8 cellular contexts compared by ENCODE assay signal in the genomic region with DNA sequence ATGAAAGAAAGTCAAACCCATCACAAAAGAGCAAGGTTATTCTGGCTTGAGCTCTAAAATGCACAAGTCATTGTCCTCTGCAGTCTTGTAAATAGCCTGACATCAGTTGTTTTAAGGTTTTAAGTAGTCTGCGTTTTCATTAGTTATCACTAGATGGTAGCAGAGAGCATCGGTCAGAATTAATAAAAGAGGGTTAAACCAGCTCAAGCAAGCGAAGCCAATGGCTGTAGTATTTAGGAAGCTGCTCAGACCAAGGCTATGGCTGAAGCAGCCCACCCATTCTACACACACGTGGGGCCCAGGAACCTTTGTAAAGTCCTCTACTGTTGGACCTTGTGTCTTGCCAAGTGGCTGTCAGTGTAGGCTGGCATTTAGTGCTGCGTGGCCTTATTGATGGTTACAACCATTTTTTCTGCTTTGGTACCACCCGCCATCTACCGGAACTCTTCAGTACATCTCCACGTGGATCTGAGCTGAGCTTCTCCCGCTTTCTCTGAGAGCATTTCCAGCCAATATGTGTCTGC. TPM values are rescaled to one million over a fixed set of nuclear protein-coding genes. Genes with fewer than 3 reads are reported as not detected.
DNase-seq lines count a peak whose midpoint lies in the region; ATAC-seq, FAIRE-seq and TF ChIP-seq lines count a peak whose summit lies in the region.

No MANE protein-coding gene starts in this region.

- H3K27ac Mint-ChIP-seq in central memory CD8-positive, alpha-beta T cell (ENCODE audit: low read depth): peak overlapping the region; percentile 6

- H3K27ac ChIP-seq in OCI-LY1 (ENCODE audit: low read depth, low read length, poor library complexity, severe bottlenecking) (no peak overlapping the region), HepG2 (ENCODE audit: extremely low read length, insufficient read depth, low read length) (no peak overlapping the region), upper lobe of right lung (no peak overlapping the region)

- H3K4me2 ChIP-seq in OCI-LY1 (ENCODE audit: low read length): no peak overlapping the region
- H3K4me2 ChIP-seq in HepG2 (ENCODE audit: low read depth, low read length): peak overlapping the region; percentile 59

- H3K9me3 Mint-ChIP-seq in central memory CD8-positive, alpha-beta T cell: no peaks in the 10 kb centered on the region

- POLR2A ChIA-PET in HepG2 (lab: Yijun Ruan, JAX): interaction anchor here (1.0 to 3.0 kb wide), 7 partner anchors 13 to 66 kb away, joined by 3 to 20 read pairs (median 10); partner anchors contain the start of genes ZNF556 and ZNF57

- H3K4me3 Mint-ChIP-seq in central memory CD8-positive, alpha-beta T cell: no peak overlapping the region

- no peaks in the 10 kb centered on the region for H3K9me2 ChIP-seq in OCI-LY1 (ENCODE audit: low read depth, low read length)

- TF ChIP-seq EP300 in HepG2 (IDR thresholded peaks at IDR 0.05; ENCODE audit: low read depth in 2 of 2, low read length in 2 of 2) (no peak), HepG2 (CRISPR knock-in tag; IDR thresholded peaks at IDR 0.05; ENCODE audit: borderline replicate concordance) (no peak)

- H3K4me1 ChIP-seq in OCI-LY1 (ENCODE audit: insufficient read depth, low read length, severe bottlenecking) (no peaks in the 10 kb centered on the region), HepG2 (ENCODE audit: insufficient read depth, low read length) (peaks cover 14% of the 10 kb centered on the region), upper lobe of right lung (peaks cover 4% of the 10 kb centered on the region)

- 17% methylated on average over 9 of the region's 9 CpGs for WGBS in HepG2 (ENCODE audit: low lambda C conversion rate)

- no peak for TF ChIP-seq POLR2A in HepG2 (IDR thresholded peaks at IDR 0.05; ENCODE audit: insufficient read depth in 1 of 2, low read depth in 2 of 2, low read length in 2 of 2)

- H3F3A ChIP-seq in OCI-LY1 (ENCODE audit: insufficient read depth, low read length): no peaks in the 10 kb centered on the region

- H3K27me3 ChIP-seq in OCI-LY1 (ENCODE audit: insufficient read depth, low read length) (no peaks in the 10 kb centered on the region; the same call in 1 of the 2 replicates), HepG2 (ENCODE audit: control insufficient read depth in 1 of 2, insufficient read depth in 2 of 2, low read length in 2 of 2) (no peaks in the 10 kb centered on the region), upper lobe of right lung (no peaks in the 10 kb centered on the region)

- no peaks in the 10 kb centered on the region for H3K27me3 Mint-ChIP-seq in central memory CD8-positive, alpha-beta T cell

- CTCF ChIA-PET in HepG2 (lab: Yijun Ruan, JAX; ENCODE audit: low intra/inter-chr PET ratio, low total read pairs): interaction anchor here (1.3 to 1.6 kb wide), 2 partner anchors 63 to 239 kb away, joined by 4 to 7 read pairs; no protein-coding TSS in a partner anchor

- H2AFZ ChIP-seq in OCI-LY1 (ENCODE audit: low read length): no peak overlapping the region
- no peak overlapping the region for H2AFZ ChIP-seq in HepG2 (ENCODE audit: low read length)

- H3K79me2 ChIP-seq in OCI-LY1 (ENCODE audit: insufficient read depth, low read length) (no peaks in the 10 kb centered on the region), HepG2 (ENCODE audit: insufficient read depth, low read length) (no peaks in the 10 kb centered on the region)

- in situ Hi-C loops in KBM-7 (cut with MboI; ENCODE audit: low pct_unique_long_range_greater_than_20kb, low sequenced_read_pairs): no loop called here
- in situ Hi-C loops in HepG2 (cut with HindIII; ENCODE audit: extremely low pct_ligation_motif_present, low pct_unique_long_range_greater_than_20kb): loop anchor here (10.0 kb wide), 1 partner anchor 233 kb away; no protein-coding TSS in a partner anchor

- peak; percentile 52 for TF ChIP-seq RAD21 in HepG2 (CRISPR knock-in tag; IDR thresholded peaks at IDR 0.05)

- intact Hi-C loops in HepG2 (cut with micrococcal nuclease; ENCODE audit: unreplicated experiment) (loop anchor here (1.0 kb wide), 1 partner anchor 56 kb away; no protein-coding TSS in a partner anchor), upper lobe of right lung (cut with DNase I) (no loop called here)

- H3K36me3 ChIP-seq in OCI-LY1 (ENCODE audit: insufficient read depth, low read length) (no peaks in the 10 kb centered on the region), HepG2 (replicated peaks in 1 of 2; ENCODE audit: control insufficient read depth in 1 of 2, insufficient read depth in 2 of 2, low read length in 2 of 2) (no peaks in the 10 kb centered on the region), upper lobe of right lung (no peaks in the 10 kb centered on the region)

- H3K4me1 Mint-ChIP-seq in central memory CD8-positive, alpha-beta T cell: peaks cover 6% of the 10 kb centered on the region

- DNase-seq in NCI-H510A treated with DMSO at 0.1 percent for 48 hours (lab: John Stamatoyannopoulos, UW): peak; percentile 82
- DNase-seq in NCI-H510A (lab: John Stamatoyannopoulos, UW): no peak
- DNase-seq in KBM-7: peak; percentile 79
- DNase-seq in central memory CD8-positive, alpha-beta T cell (ENCODE audit: low spot score in 2 of 2): no peak
- peak; percentile 76 for DNase-seq in HepG2 (ENCODE audit: low spot score)
- DNase-seq in upper lobe of right lung: no peak
- DNase-seq in activated CD8-positive, alpha-beta memory T cell treated with anti-CD3 and anti-CD28 coated beads, Interleukin-2, amount 50 U/mL, for 4 hours: no peak

- H3K9me3 ChIP-seq in OCI-LY1 (ENCODE audit: low read length): no peaks in the 10 kb centered on the region
- H3K9me3 ChIP-seq in HepG2 (ENCODE audit: low read length): no peaks in the 10 kb centered on the region
- H3K9me3 ChIP-seq in upper lobe of right lung: no peaks in the 10 kb centered on the region

- H3K4me3 ChIP-seq in OCI-LY1 (ENCODE audit: low read depth, low read length, poor library complexity, severe bottlenecking) (no peak overlapping the region), HepG2 (replicated peaks in 1 of 3; ENCODE audit: insufficient read depth in 1 of 3, low read depth in 2 of 3, low read length in 3 of 3) (no peak overlapping the region; a peak in 1 of 6 replicates), upper lobe of right lung (no peak overlapping the region)

- peaks cover 2% of the 10 kb centered on the region for H3K36me3 Mint-ChIP-seq in central memory CD8-positive, alpha-beta T cell (ENCODE audit: insufficient read depth)

- BruUV-seq in HepG2 (replicated peaks; lab: Mats Ljungman, UMichigan): no TSS peak

- no peak overlapping the region for H3K9ac ChIP-seq in OCI-LY1 (ENCODE audit: low read length)
- no peak overlapping the region for H3K9ac ChIP-seq in HepG2 (ENCODE audit: insufficient read depth, low read depth, low read length)

- no peak for ATAC-seq in central memory CD8-positive, alpha-beta T cell (replicated peaks; ENCODE audit: extremely low read depth, poor library complexity, severe bottlenecking)
- ATAC-seq in HepG2: peak; percentile 69
- ATAC-seq in upper lobe of right lung: peak; percentile 94

- peak; percentile 64 for FAIRE-seq in HepG2 (lab: Jason Lieb, UNC)

- no peaks in the 10 kb centered on the region for H4K20me1 ChIP-seq in OCI-LY1 (ENCODE audit: insufficient read depth, low read length)
- no peaks in the 10 kb centered on the region for H4K20me1 ChIP-seq in HepG2 (ENCODE audit: insufficient read depth, low read length)

- TF ChIP-seq CTCF in OCI-LY1 (IDR thresholded peaks at IDR 0.05; ENCODE audit: low read length): peak; percentile 47
- TF ChIP-seq CTCF in HepG2 (CRISPR knock-in tag; IDR thresholded peaks at IDR 0.05): peak; percentile 72
- TF ChIP-seq CTCF in upper lobe of right lung (IDR thresholded peaks at IDR 0.05): peak; percentile 68

RNA-seq across cellular contexts. Expression of gene ZNF57, which starts 13.3 kb away (rescaled TPM):
- total RNA-seq in HepG2 (2016; rRNA removed; fragmentation: Illumina TruSeq; extraction: Trizol) (17.5 and 25.8 TPM in 2 replicates), upper lobe of right lung (7.2 TPM)
- total RNA-seq in HepG2 (2016; cell fraction: cytosol; rRNA removed; fragmentation: Illumina TruSeq; extraction: Trizol; ENCODE audit: low read depth): 9.2 and 10.2 TPM in 2 replicates
- total RNA-seq in HepG2 (2016; cell fraction: insoluble cytoplasmic fraction; rRNA removed; fragmentation: Illumina TruSeq; extraction: Trizol): 17.7 and 22.3 TPM in 2 replicates
- total RNA-seq in HepG2 (2016; cell fraction: membrane; rRNA removed; fragmentation: Illumina TruSeq; extraction: Trizol): 15.7 and 21.7 TPM in 2 replicates
- total RNA-seq in HepG2 (2016; cell fraction: nucleus; rRNA removed; fragmentation: Illumina TruSeq; extraction: Trizol): 12.5 and 12.8 TPM in 2 replicates
- 6.6 and 8.0 TPM in 2 replicates for polyA plus RNA-seq in HepG2 (2011; rRNA removed)
- polyA plus RNA-seq in HepG2 (2011; cell fraction: cytosol; rRNA removed): 4.3 and 7.3 TPM in 2 replicates
- polyA plus RNA-seq in HepG2 (2011; cell fraction: nucleus; rRNA removed): 6.3 and 7.4 TPM in 2 replicates
- polyA plus RNA-seq in HepG2 (2012): 7.0 and 7.8 TPM in 2 replicates
- 2.7 and 2.8 TPM in 2 replicates for polyA plus RNA-seq in HepG2 (2016; cell fraction: cytosol; fragmentation: Illumina TruSeq; extraction: Trizol; ENCODE audit: low read depth)
- 16.0 TPM in 2 replicates for polyA plus RNA-seq in HepG2 (2016; cell fraction: insoluble cytoplasmic fraction; fragmentation: Illumina TruSeq; extraction: Trizol; ENCODE audit: low read depth)
- polyA plus RNA-seq in HepG2 (2016; cell fraction: membrane; fragmentation: Illumina TruSeq; extraction: Trizol; ENCODE audit: low read depth): 3.9 and 5.1 TPM in 2 replicates
- polyA plus RNA-seq in HepG2 (2016; cell fraction: nucleus; fragmentation: Illumina TruSeq; extraction: Trizol; ENCODE audit: insufficient read depth, low read depth): 18.5 and 27.5 TPM in 2 replicates
- 4.0 and 7.2 TPM in 2 replicates for polyA minus RNA-seq in HepG2 (2011; rRNA and poly(A)+ RNA removed; ENCODE audit: low replicate concordance)
- polyA minus RNA-seq in HepG2 (2011; cell fraction: cytosol; rRNA and poly(A)+ RNA removed): 6.4 and 6.9 TPM in 2 replicates
- polyA minus RNA-seq in HepG2 (2011; cell fraction: nucleus; rRNA and poly(A)+ RNA removed): 6.6 and 9.9 TPM in 2 replicates

RNA-seq across cellular contexts. Expression of gene ZNF556, which starts 20.3 kb away (rescaled TPM):
- total RNA-seq in HepG2 (2016; rRNA removed; fragmentation: Illumina TruSeq; extraction: Trizol): 28.6 and 41.2 TPM in 2 replicates
- 1.8 and 2.7 TPM in 2 replicates for total RNA-seq in HepG2 (2016; cell fraction: cytosol; rRNA removed; fragmentation: Illumina TruSeq; extraction: Trizol; ENCODE audit: low read depth)
- 27.1 and 45.6 TPM in 2 replicates for total RNA-seq in HepG2 (2016; cell fraction: insoluble cytoplasmic fraction; rRNA removed; fragmentation: Illumina TruSeq; extraction: Trizol)
- total RNA-seq in HepG2 (2016; cell fraction: membrane; rRNA removed; fragmentation: Illumina TruSeq; extraction: Trizol): 7.1 and 7.5 TPM in 2 replicates
- 11.2 and 14.3 TPM in 2 replicates for total RNA-seq in HepG2 (2016; cell fraction: nucleus; rRNA removed; fragmentation: Illumina TruSeq; extraction: Trizol)
- polyA plus RNA-seq in HepG2 (2011; rRNA removed): 4.2 and 5.5 TPM in 2 replicates
- 3.2 and 3.9 TPM in 2 replicates for polyA plus RNA-seq in HepG2 (2011; cell fraction: cytosol; rRNA removed)
- polyA plus RNA-seq in HepG2 (2011; cell fraction: nucleus; rRNA removed): 2.7 and 3.8 TPM in 2 replicates
- 9.5 and 11.2 TPM in 2 replicates for polyA plus RNA-seq in HepG2 (2012)
- 1.3 and 1.5 TPM in 2 replicates for polyA plus RNA-seq in HepG2 (2016; cell fraction: cytosol; fragmentation: Illumina TruSeq; extraction: Trizol; ENCODE audit: low read depth)
- 21.4 and 21.8 TPM in 2 replicates for polyA plus RNA-seq in HepG2 (2016; cell fraction: insoluble cytoplasmic fraction; fragmentation: Illumina TruSeq; extraction: Trizol; ENCODE audit: low read depth)
- polyA plus RNA-seq in HepG2 (2016; cell fraction: membrane; fragmentation: Illumina TruSeq; extraction: Trizol; ENCODE audit: low read depth): 2.7 and 2.9 TPM in 2 replicates
- polyA plus RNA-seq in HepG2 (2016; cell fraction: nucleus; fragmentation: Illumina TruSeq; extraction: Trizol; ENCODE audit: insufficient read depth, low read depth): 12.1 and 15.4 TPM in 2 replicates
- polyA minus RNA-seq in HepG2 (2011; rRNA and poly(A)+ RNA removed; ENCODE audit: low replicate concordance): 2.5 and 7.0 TPM in 2 replicates
- 13.7 and 18.1 TPM in 2 replicates for polyA minus RNA-seq in HepG2 (2011; cell fraction: cytosol; rRNA and poly(A)+ RNA removed)
- polyA minus RNA-seq in HepG2 (2011; cell fraction: nucleus; rRNA and poly(A)+ RNA removed): 10.7 and 11.7 TPM in 2 replicates
- not detected for total RNA-seq in upper lobe of right lung

RNA-seq across cellular contexts. Expression of gene ZNF555, which starts 46.2 kb away (rescaled TPM):
- total RNA-seq in HepG2 (2016; rRNA removed; fragmentation: Illumina TruSeq; extraction: Trizol) (8.0 and 12.4 TPM in 2 replicates), upper lobe of right lung (6.9 TPM)
- 1.8 and 2.9 TPM in 2 replicates for total RNA-seq in HepG2 (2016; cell fraction: cytosol; rRNA removed; fragmentation: Illumina TruSeq; extraction: Trizol; ENCODE audit: low read depth)
- total RNA-seq in HepG2 (2016; cell fraction: insoluble cytoplasmic fraction; rRNA removed; fragmentation: Illumina TruSeq; extraction: Trizol): 6.5 and 12.2 TPM in 2 replicates
- 4.5 and 6.1 TPM in 2 replicates for total RNA-seq in HepG2 (2016; cell fraction: membrane; rRNA removed; fragmentation: Illumina TruSeq; extraction: Trizol)
- 4.7 and 5.1 TPM in 2 replicates for total RNA-seq in HepG2 (2016; cell fraction: nucleus; rRNA removed; fragmentation: Illumina TruSeq; extraction: Trizol)
- 5.0 and 5.3 TPM in 2 replicates for polyA plus RNA-seq in HepG2 (2011; rRNA removed)
- 2.4 and 3.9 TPM in 2 replicates for polyA plus RNA-seq in HepG2 (2011; cell fraction: cytosol; rRNA removed)
- polyA plus RNA-seq in HepG2 (2011; cell fraction: nucleus; rRNA removed): 2.1 and 4.1 TPM in 2 replicates
- 5.6 and 6.0 TPM in 2 replicates for polyA plus RNA-seq in HepG2 (2012)
- 0.28 and 0.34 TPM in 2 replicates for polyA plus RNA-seq in HepG2 (2016; cell fraction: cytosol; fragmentation: Illumina TruSeq; extraction: Trizol; ENCODE audit: low read depth)
- polyA plus RNA-seq in HepG2 (2016; cell fraction: insoluble cytoplasmic fraction; fragmentation: Illumina TruSeq; extraction: Trizol; ENCODE audit: low read depth): 5.3 and 5.9 TPM in 2 replicates
- polyA plus RNA-seq in HepG2 (2016; cell fraction: membrane; fragmentation: Illumina TruSeq; extraction: Trizol; ENCODE audit: low read depth): 0.68 and 1.1 TPM in 2 replicates
- 4.9 and 5.6 TPM in 2 replicates for polyA plus RNA-seq in HepG2 (2016; cell fraction: nucleus; fragmentation: Illumina TruSeq; extraction: Trizol; ENCODE audit: insufficient read depth, low read depth)
- 1.3 and 4.9 TPM in 2 replicates for polyA minus RNA-seq in HepG2 (2011; rRNA and poly(A)+ RNA removed; ENCODE audit: low replicate concordance)
- polyA minus RNA-seq in HepG2 (2011; cell fraction: cytosol; rRNA and poly(A)+ RNA removed): 6.2 and 10.6 TPM in 2 replicates
- 7.2 and 13.2 TPM in 2 replicates for polyA minus RNA-seq in HepG2 (2011; cell fraction: nucleus; rRNA and poly(A)+ RNA removed)

RNA-seq across cellular contexts. Expression of gene ZNF77, which starts 57.3 kb away (rescaled TPM):
- total RNA-seq in HepG2 (2016; rRNA removed; fragmentation: Illumina TruSeq; extraction: Trizol): 11.5 and 12.6 TPM in 2 replicates
- 2.9 and 3.5 TPM in 2 replicates for total RNA-seq in HepG2 (2016; cell fraction: cytosol; rRNA removed; fragmentation: Illumina TruSeq; extraction: Trizol; ENCODE audit: low read depth)
- 10.1 and 13.6 TPM in 2 replicates for total RNA-seq in HepG2 (2016; cell fraction: insoluble cytoplasmic fraction; rRNA removed; fragmentation: Illumina TruSeq; extraction: Trizol)
- 7.1 and 7.2 TPM in 2 replicates for total RNA-seq in HepG2 (2016; cell fraction: membrane; rRNA removed; fragmentation: Illumina TruSeq; extraction: Trizol)
- 8.2 and 9.0 TPM in 2 replicates for total RNA-seq in HepG2 (2016; cell fraction: nucleus; rRNA removed; fragmentation: Illumina TruSeq; extraction: Trizol)
- polyA plus RNA-seq in HepG2 (2011; rRNA removed): 7.1 and 7.8 TPM in 2 replicates
- polyA plus RNA-seq in HepG2 (2011; cell fraction: cytosol; rRNA removed): 3.6 and 5.6 TPM in 2 replicates
- polyA plus RNA-seq in HepG2 (2011; cell fraction: nucleus; rRNA removed): 5.3 and 7.8 TPM in 2 replicates
- polyA plus RNA-seq in HepG2 (2012): 5.3 and 5.9 TPM in 2 replicates
- 0.84 and 1.0 TPM in 2 replicates for polyA plus RNA-seq in HepG2 (2016; cell fraction: cytosol; fragmentation: Illumina TruSeq; extraction: Trizol; ENCODE audit: low read depth)
- 9.3 and 9.6 TPM in 2 replicates for polyA plus RNA-seq in HepG2 (2016; cell fraction: insoluble cytoplasmic fraction; fragmentation: Illumina TruSeq; extraction: Trizol; ENCODE audit: low read depth)
- polyA plus RNA-seq in HepG2 (2016; cell fraction: membrane; fragmentation: Illumina TruSeq; extraction: Trizol; ENCODE audit: low read depth): 2.7 and 2.9 TPM in 2 replicates
- polyA plus RNA-seq in HepG2 (2016; cell fraction: nucleus; fragmentation: Illumina TruSeq; extraction: Trizol; ENCODE audit: insufficient read depth, low read depth): 14.6 and 16.9 TPM in 2 replicates
- 6.2 and 7.9 TPM in 2 replicates for polyA minus RNA-seq in HepG2 (2011; rRNA and poly(A)+ RNA removed; ENCODE audit: low replicate concordance)
- polyA minus RNA-seq in HepG2 (2011; cell fraction: cytosol; rRNA and poly(A)+ RNA removed): 2.5 and 5.3 TPM in 2 replicates
- 5.7 and 10.9 TPM in 2 replicates for polyA minus RNA-seq in HepG2 (2011; cell fraction: nucleus; rRNA and poly(A)+ RNA removed)
- 4.2 TPM for total RNA-seq in upper lobe of right lung

Comparison
In these comparisons a context has a peak if more than half of its experiments do, and no peak if none do; other contexts are left out.
1. DNase-seq: peak in NCI-H510A treated with DMSO at 0.1 percent for 48 hours (single experiment), KBM-7 (single experiment) and HepG2 (single experiment); none in NCI-H510A (single experiment), central memory CD8-positive, alpha-beta T cell (0 of 2), upper lobe of right lung (single experiment) and activated CD8-positive, alpha-beta memory T cell treated with anti-CD3 and anti-CD28 coated beads, Interleukin-2, amount 50 U/mL, for 4 hours (single experiment).
2. Peak in every context shown above with its lines, with median percentiles within 50 percentile points of each other: CTCF ChIP-seq.